11 cellular contexts compared by ENCODE assay signal in genomic region chr14:34211732-34212131, GRCh38.
DNase-seq lines count a peak whose midpoint lies in the region; ATAC-seq and TF ChIP-seq lines count a peak whose summit lies in the region.
"Had no signal": no experiment of that assay in that cellular context is flagged by ENCODE, and none has a peak within 500 bp of the region (broad histone marks: within the 10 kb centered on the region; RNA-seq: fewer than 3 reads in every experiment).

No MANE protein-coding gene starts in this region.

- H4K20me1 ChIP-seq in DND-41 (ENCODE audit: insufficient read depth, low read length), result no peaks in the 10 kb centered on the region

- TF ChIP-seq CTCF in DND-41 (IDR thresholded peaks at IDR 0.05; ENCODE audit: borderline replicate concordance, extremely low read depth, low read length, poor library complexity, severe bottlenecking), result no peak
- TF ChIP-seq CTCF in endodermal cell (conservative IDR thresholded peaks at IDR 0.05), result no peak
- no peak for TF ChIP-seq CTCF in spleen (IDR thresholded peaks at IDR 0.05 in 8 of 11, conservative IDR thresholded peaks at IDR 0.05 in 3 of 11)

- H2AFZ ChIP-seq in DND-41 (ENCODE audit: low read depth, low read length), result no peak overlapping the region

- H3K9ac ChIP-seq in DND-41 (ENCODE audit: low read depth, low read length), result no peak overlapping the region
- H3K9ac ChIP-seq in endodermal cell (ENCODE audit: extremely low read depth, low read length, poor library complexity, severe bottlenecking), result no peak overlapping the region

- H3K36me3 Mint-ChIP-seq in activated T-helper 2 cell treated with anti-CD3 and anti-CD28 coated beads, Interferon-gamma antibody, Interleukin-2, Interleukin-4, amounts not matched to agents 10 μg/mL and 5 μg/mL and 100 μg/mL, durations not matched to agents 14 hours and 24 hours and 36 hours (ENCODE audit: low read depth), result no peaks in the 10 kb centered on the region
- H3K36me3 Mint-ChIP-seq in endodermal cell (ENCODE audit: low read depth), result no peaks in the 10 kb centered on the region
- H3K36me3 Mint-ChIP-seq: CD14-positive monocyte had no signal

- H3K9me3 Mint-ChIP-seq in activated T-helper 2 cell treated with anti-CD3 and anti-CD28 coated beads, Interferon-gamma antibody, Interleukin-2, Interleukin-4, amounts not matched to agents 10 μg/mL and 5 μg/mL and 100 μg/mL, durations not matched to agents 14 hours and 24 hours and 36 hours, result peaks cover 7% of the 10 kb centered on the region
- no peaks in the 10 kb centered on the region for H3K9me3 Mint-ChIP-seq in endodermal cell

- 94 to 100% methylated on average over 1 to 3 of the region's 3 CpGs for WGBS in endodermal cell (ENCODE audit: insufficient coverage in 1 of 2, insufficient read length in 1 of 2), 2 experiments
- WGBS in spleen, 5 donors, result 51 to 70% (median 56%) methylated on average over 3 of the region's 3 CpGs

- H3K27ac Mint-ChIP-seq in activated T-helper 2 cell treated with anti-CD3 and anti-CD28 coated beads, Interferon-gamma antibody, Interleukin-2, Interleukin-4, amounts not matched to agents 10 μg/mL and 5 μg/mL and 100 μg/mL, durations not matched to agents 14 hours and 24 hours and 36 hours, result peak overlapping the region; percentile 62
- H3K27ac Mint-ChIP-seq in endodermal cell, result no peak overlapping the region
- H3K27ac Mint-ChIP-seq: CD14-positive monocyte had no signal

- H3K4me2 ChIP-seq in DND-41 (ENCODE audit: insufficient read depth, low read length), result no peak overlapping the region

- H3K9me3 ChIP-seq in DND-41 (ENCODE audit: insufficient read depth, low read length, severe bottlenecking) (no peaks in the 10 kb centered on the region), endodermal cell (ENCODE audit: control insufficient read depth, low read length) (peaks cover 3% of the 10 kb centered on the region), spleen (peaks cover 0 to 5% (median 2%) of the 10 kb centered on the region in 8 donors)
- H3K9me3 ChIP-seq: neutrophil had no signal

- no peaks in the 10 kb centered on the region for H3K79me2 ChIP-seq in DND-41 (ENCODE audit: insufficient read depth, low read length)

- no peak for DNase-seq in DND-41
- no peak for DNase-seq in activated T-helper 2 cell treated with anti-CD3 and anti-CD28 coated beads, Interferon-gamma antibody, Interleukin-2, Interleukin-4, amounts not matched to agents 10 μg/mL and 5 μg/mL and 100 μg/mL, durations not matched to agents 14 hours and 24 hours and 36 hours (ENCODE audit: low spot score)
- no peak for DNase-seq in endodermal cell
- no peak for DNase-seq in spleen
- no peak for DNase-seq in NCI-H2081 (lab: John Stamatoyannopoulos, UW)
- DNase-seq: dorsolateral prefrontal cortex had no signal

- H3K27me3 Mint-ChIP-seq in activated T-helper 2 cell treated with anti-CD3 and anti-CD28 coated beads, Interferon-gamma antibody, Interleukin-2, Interleukin-4, amounts not matched to agents 10 μg/mL and 5 μg/mL and 100 μg/mL, durations not matched to agents 14 hours and 24 hours and 36 hours (ENCODE audit: low read depth), result peaks cover 34% of the 10 kb centered on the region
- H3K27me3 Mint-ChIP-seq in endodermal cell (ENCODE audit: insufficient read depth), result peaks cover 8% of the 10 kb centered on the region

- no peaks in the 10 kb centered on the region; the same call in 1 of the 2 replicates for H3K4me1 ChIP-seq in DND-41 (ENCODE audit: insufficient read depth, low read length)
- H3K4me1 ChIP-seq in endodermal cell (ENCODE audit: control insufficient read depth, insufficient read depth, low read length), result no peaks in the 10 kb centered on the region
- no peaks in the 10 kb centered on the region for H3K4me1 ChIP-seq in spleen

- intact Hi-C loops in activated T-helper 2 cell treated with anti-CD3 and anti-CD28 coated beads, Interferon-gamma antibody, Interleukin-2, Interleukin-4, amounts not matched to agents 10 μg/mL and 5 μg/mL and 100 μg/mL, durations not matched to agents 14 hours and 24 hours and 36 hours (cut with micrococcal nuclease), result loop anchor here (1.0 to 5.0 kb wide), 3 partner anchors 8 to 259 kb away; partner anchors contain the start of gene EGLN3
- intact Hi-C loops in spleen (cut with DNase I; ENCODE audit: low total_unique reads), result no loop called here

- no peak overlapping the region for H3K27ac ChIP-seq in DND-41 (ENCODE audit: low read length)
- no peak overlapping the region for H3K27ac ChIP-seq in endodermal cell (ENCODE audit: low read depth, low read length)
- H3K27ac ChIP-seq in spleen, result no peak overlapping the region
- H3K27ac ChIP-seq: neutrophil had no signal

- ATAC-seq in DND-41 (ENCODE audit: insufficient read depth, low read depth) (0 out of 3 replicates have a peak, but pooled peaks have one; percentile 17), GM19463 (IDR thresholded peaks at IDR 0.05; ENCODE audit: unreplicated experiment) (peak; percentile 94), HG03095 (IDR thresholded peaks at IDR 0.05; ENCODE audit: unreplicated experiment) (peak; percentile 74), GM21576 (IDR thresholded peaks at IDR 0.05; ENCODE audit: unreplicated experiment) (no peak)

- H3K4me3 ChIP-seq in DND-41 (ENCODE audit: low read depth in 1 of 2, low read length in 2 of 2) (no peak overlapping the region), endodermal cell (ENCODE audit: low read length) (no peak overlapping the region), spleen (no peak overlapping the region)

- no peaks in the 10 kb centered on the region for H3K36me3 ChIP-seq in DND-41 (ENCODE audit: insufficient read depth, low read length)
- H3K36me3 ChIP-seq in endodermal cell (ENCODE audit: control insufficient read depth, insufficient read depth, low read length), result no peaks in the 10 kb centered on the region
- no peaks in the 10 kb centered on the region for H3K36me3 ChIP-seq in spleen
- H3K36me3 ChIP-seq: neutrophil had no signal

- H3K27me3 ChIP-seq in DND-41 (ENCODE audit: insufficient read depth, low read length, poor library complexity), result no peaks in the 10 kb centered on the region
- no peaks in the 10 kb centered on the region for H3K27me3 ChIP-seq in endodermal cell (ENCODE audit: control insufficient read depth, insufficient read depth, low read length, poor library complexity, severe bottlenecking)
- H3K27me3 ChIP-seq in spleen (replicated peaks in 1 of 7), result peaks cover 0 to 18% (median 0%) of the 10 kb centered on the region in 7 donors
- H3K27me3 ChIP-seq: dorsolateral prefrontal cortex had no signal

- no peak for TF ChIP-seq POLR2A in spleen (IDR thresholded peaks at IDR 0.05)

- H3K4me1 Mint-ChIP-seq in activated T-helper 2 cell treated with anti-CD3 and anti-CD28 coated beads, Interferon-gamma antibody, Interleukin-2, Interleukin-4, amounts not matched to agents 10 μg/mL and 5 μg/mL and 100 μg/mL, durations not matched to agents 14 hours and 24 hours and 36 hours (ENCODE audit: low read depth), result peaks cover 32% of the 10 kb centered on the region
- H3K4me1 Mint-ChIP-seq in endodermal cell, result no peaks in the 10 kb centered on the region
- H3K4me1 Mint-ChIP-seq: CD14-positive monocyte had no signal

- H3K4me3 Mint-ChIP-seq in activated T-helper 2 cell treated with anti-CD3 and anti-CD28 coated beads, Interferon-gamma antibody, Interleukin-2, Interleukin-4, amounts not matched to agents 10 μg/mL and 5 μg/mL and 100 μg/mL, durations not matched to agents 14 hours and 24 hours and 36 hours (ENCODE audit: low read depth), result no peak overlapping the region
- no peak overlapping the region for H3K4me3 Mint-ChIP-seq in endodermal cell
- H3K4me3 Mint-ChIP-seq: CD14-positive monocyte had no signal
